ENCODE assay signal across 9 cellular contexts in genomic region chr16:87661561-87661960, GRCh38. TPM values are rescaled to one million over a fixed set of nuclear protein-coding genes. Genes with fewer than 3 reads are reported as not detected.
A peak's percentile ranks its signal among the peaks of the same experiment; 100 is the strongest.
DNase-seq lines count a peak whose midpoint lies in the region; ATAC-seq and TF ChIP-seq lines count a peak whose summit lies in the region.
"Had no signal": no experiment of that assay in that cellular context is flagged by ENCODE, and none has a peak within 500 bp of the region (broad histone marks: within the 10 kb centered on the region; RNA-seq: fewer than 3 reads in every experiment).

No MANE protein-coding gene starts in this region.

- peak; percentile 70 for ATAC-seq in stimulated activated naive CD8-positive, alpha-beta T cell treated with anti-CD3 and anti-CD28 coated beads, Interleukin-15, amount 100 ng/mL, for 72 hours
- no peak for ATAC-seq in HG02970 (IDR thresholded peaks at IDR 0.05; ENCODE audit: low FRiP score, unreplicated experiment)

- intact Hi-C loops in esophagus muscularis mucosa (cut with DNase I), result no loop called here

- TF ChIP-seq CTCF in hepatocyte (IDR thresholded peaks at IDR 0.05; ENCODE audit: poor library complexity) (no peak), esophagus muscularis mucosa (IDR thresholded peaks at IDR 0.05) (no peak)

- peaks cover 35% of the 10 kb centered on the region for H3K27me3 Mint-ChIP-seq in stimulated activated naive CD8-positive, alpha-beta T cell treated with anti-CD3 and anti-CD28 coated beads, Interleukin-15, amount 100 ng/mL, for 72 hours

- H3K4me1 Mint-ChIP-seq in stimulated activated naive CD8-positive, alpha-beta T cell treated with anti-CD3 and anti-CD28 coated beads, Interleukin-15, amount 100 ng/mL, for 72 hours, result peaks cover 11% of the 10 kb centered on the region

- H3K9me3 ChIP-seq in hepatocyte (ENCODE audit: low read depth) (no peaks in the 10 kb centered on the region), esophagus muscularis mucosa (peaks cover 0 to 14% (median 3%) of the 10 kb centered on the region in 4 donors)

- no peak overlapping the region for H2AFZ ChIP-seq in hepatocyte

- no peaks in the 10 kb centered on the region for H4K20me1 ChIP-seq in hepatocyte (ENCODE audit: insufficient read depth, poor library complexity, severe bottlenecking)

- no peak overlapping the region for H3K4me3 Mint-ChIP-seq in stimulated activated naive CD8-positive, alpha-beta T cell treated with anti-CD3 and anti-CD28 coated beads, Interleukin-15, amount 100 ng/mL, for 72 hours

- TF ChIP-seq POLR2A in esophagus muscularis mucosa (IDR thresholded peaks at IDR 0.05; ENCODE audit: low read depth), result no peak

- no peaks in the 10 kb centered on the region for H3K79me2 ChIP-seq in hepatocyte

- 23% methylated on average over 16 of the region's 16 CpGs for whole genome bisulfite sequencing in hepatocyte (ENCODE audit: low lambda C conversion rate, missing lambda C conversion rate)
- 24% methylated on average over 13 of the region's 16 CpGs for WGBS in esophagus muscularis mucosa

- H3K27me3 ChIP-seq in hepatocyte, result no peaks in the 10 kb centered on the region
- peaks cover 0 to 95% (median 0%) of the 10 kb centered on the region in 4 donors for H3K27me3 ChIP-seq in esophagus muscularis mucosa

- H3K4me3 ChIP-seq in hepatocyte (no peak overlapping the region), esophagus muscularis mucosa (no peak overlapping the region)

- H3K4me2 ChIP-seq in hepatocyte, result no peak overlapping the region

- DNase-seq in AG20443 (ENCODE audit: low spot score) (peak; percentile 87), HT-29 (ENCODE audit: low spot score) (peak; percentile 5), hepatocyte (ENCODE audit: low spot score) (peak; percentile 74), NCI-H524 treated with DMSO at 0.1 percent for 48 hours (lab: John Stamatoyannopoulos, UW) (no peak), esophagus muscularis mucosa (ENCODE audit: extremely low spot score) (no peak)
- DNase-seq in activated CD4-positive, alpha-beta T cell treated with anti-CD3 and anti-CD28 coated beads, Interleukin-2, amount 50 U/mL, for 48 hours, result peak; percentile 22 to 39
- peak; percentile 19 to 31 for DNase-seq in stimulated activated naive CD8-positive, alpha-beta T cell treated with anti-CD3 and anti-CD28 coated beads, Interleukin-15, amount 100 ng/mL, for 72 hours

- peak overlapping the region in 1 of 2 donors; percentile 42 for H3K27ac Mint-ChIP-seq in stimulated activated naive CD8-positive, alpha-beta T cell treated with anti-CD3 and anti-CD28 coated beads, Interleukin-15, amount 100 ng/mL, for 72 hours

- H3K36me3 ChIP-seq in hepatocyte (replicated peaks; ENCODE audit: insufficient read depth, low read depth), result no peaks in the 10 kb centered on the region
- H3K36me3 ChIP-seq in esophagus muscularis mucosa, result no peaks in the 10 kb centered on the region

- no peaks in the 10 kb centered on the region for H3K9me3 Mint-ChIP-seq in stimulated activated naive CD8-positive, alpha-beta T cell treated with anti-CD3 and anti-CD28 coated beads, Interleukin-15, amount 100 ng/mL, for 72 hours

- H3K9me2 ChIP-seq in hepatocyte (replicated peaks; ENCODE audit: insufficient read depth), result no peaks in the 10 kb centered on the region

- TF ChIP-seq EP300 in esophagus muscularis mucosa (IDR thresholded peaks at IDR 0.05), result no peak

- no peaks in the 10 kb centered on the region for H3K4me1 ChIP-seq in hepatocyte (ENCODE audit: insufficient read depth)
- no peaks in the 10 kb centered on the region for H3K4me1 ChIP-seq in esophagus muscularis mucosa

- H3K27ac ChIP-seq in hepatocyte, result no peak overlapping the region
- no peak overlapping the region for H3K27ac ChIP-seq in esophagus muscularis mucosa (replicated peaks in 1 of 4)

RNA-seq across cellular contexts. Expression of gene JPH3, which starts 59.3 kb away (rescaled TPM):
- total RNA-seq in HT-29 (2014; rRNA removed; shearing (Covaris generic)), result not detected in 2 replicates
- total RNA-seq in hepatocyte (2.3 and 4.8 TPM in 2 replicates), esophagus muscularis mucosa (1 to 10 TPM in 1 of 4 donors, under 1 TPM in 3; 0.42 to 2.2 (median 0.54) TPM)
- polyA plus RNA-seq in hepatocyte, result 1.8 and 2.5 TPM in 2 replicates
- total RNA-seq: skeletal muscle tissue had no signal

Comparison
In these comparisons a context has a peak if more than half of its experiments do, and no peak if none do; other contexts are left out.
1. DNase-seq: peak in AG20443 (single experiment), HT-29 (single experiment), activated CD4-positive, alpha-beta T cell treated with anti-CD3 and anti-CD28 coated beads, Interleukin-2, amount 50 U/mL, for 48 hours (2 of 2), hepatocyte (single experiment) and stimulated activated naive CD8-positive, alpha-beta T cell treated with anti-CD3 and anti-CD28 coated beads, Interleukin-15, amount 100 ng/mL, for 72 hours (2 of 2); none in NCI-H524 treated with DMSO at 0.1 percent for 48 hours (single experiment) and esophagus muscularis mucosa (single experiment).